In genomic region chr11:130861902-130862552, GRCh38 we compare ENCODE assay signal across 8 cellular contexts. TPM values are rescaled to one million over a fixed set of nuclear protein-coding genes. Genes with fewer than 3 reads are reported as not detected.
A peak's percentile ranks its signal among the peaks of the same experiment; 100 is the strongest.
DNase-seq lines count a peak whose midpoint lies in the region; TF ChIP-seq lines count a peak whose summit lies in the region.

No MANE protein-coding gene starts in this region.

- H3K36me3 Mint-ChIP-seq in CD8-positive, alpha-beta memory T cell, result no peaks in the 10 kb centered on the region
- no peaks in the 10 kb centered on the region for H3K36me3 Mint-ChIP-seq in activated CD4-positive, alpha-beta memory T cell treated with anti-CD3 and anti-CD28 coated beads, Interleukin-2, amount 10 ng/mL, durations not matched to agents 7 days and 5 days (ENCODE audit: low read depth)

- H3K27me3 Mint-ChIP-seq in CD8-positive, alpha-beta memory T cell, result peaks cover 2 to 4% of the 10 kb centered on the region in 2 donors
- H3K27me3 Mint-ChIP-seq in activated CD4-positive, alpha-beta memory T cell treated with anti-CD3 and anti-CD28 coated beads, Interleukin-2, amount 10 ng/mL, durations not matched to agents 7 days and 5 days, result peaks cover 2% of the 10 kb centered on the region

- POLR2A ChIA-PET in CD8-positive, alpha-beta memory T cell (lab: Charles Lee), result interaction anchor here (1.2 kb wide), 1 partner anchor 428 kb away, joined by 3 read pairs; no protein-coding TSS in a partner anchor
- POLR2A ChIA-PET in activated CD4-positive, alpha-beta memory T cell treated with anti-CD3 and anti-CD28 coated beads, Interleukin-2, amount 10 ng/mL, durations not matched to agents 7 days and 5 days (lab: Charles Lee), result interaction anchor here (1.1 to 1.2 kb wide), 2 partner anchors 20 to 430 kb away, joined by 3 to 7 read pairs; no protein-coding TSS in a partner anchor

- no peak overlapping the region for H3K27ac Mint-ChIP-seq in CD8-positive, alpha-beta memory T cell
- no peak overlapping the region for H3K27ac Mint-ChIP-seq in activated CD4-positive, alpha-beta memory T cell treated with anti-CD3 and anti-CD28 coated beads, Interleukin-2, amount 10 ng/mL, durations not matched to agents 7 days and 5 days

- TF ChIP-seq CTCF in GM20000 (IDR thresholded peaks at IDR 0.05; ENCODE audit: extremely low read depth, missing control alignments), result peak; percentile 100

- peaks cover 0 to 8% (median 5%) of the 10 kb centered on the region in 3 donors for H3K4me1 Mint-ChIP-seq in CD8-positive, alpha-beta memory T cell
- H3K4me1 Mint-ChIP-seq in activated CD4-positive, alpha-beta memory T cell treated with anti-CD3 and anti-CD28 coated beads, Interleukin-2, amount 10 ng/mL, durations not matched to agents 7 days and 5 days, result no peaks in the 10 kb centered on the region

- peaks cover 0 to 3% (median 0%) of the 10 kb centered on the region in 5 donors for H3K9me3 Mint-ChIP-seq in CD8-positive, alpha-beta memory T cell
- no peaks in the 10 kb centered on the region for H3K9me3 Mint-ChIP-seq in activated CD4-positive, alpha-beta memory T cell treated with anti-CD3 and anti-CD28 coated beads, Interleukin-2, amount 10 ng/mL, durations not matched to agents 7 days and 5 days

- no peaks in the 10 kb centered on the region for H3K36me3 ChIP-seq in CD8-positive, alpha-beta memory T cell (ENCODE audit: insufficient read depth, low read length)

- no peaks in the 10 kb centered on the region for H3K9me3 ChIP-seq in CD8-positive, alpha-beta memory T cell (ENCODE audit: low read length)

- no peak overlapping the region for H3K27ac ChIP-seq in CD8-positive, alpha-beta memory T cell (ENCODE audit: low read depth, low read length)

- H3K27me3 ChIP-seq in CD8-positive, alpha-beta memory T cell (ENCODE audit: insufficient read depth, low read length, poor library complexity, severe bottlenecking), result no peaks in the 10 kb centered on the region

- no peak overlapping the region for H3K4me3 ChIP-seq in CD8-positive, alpha-beta memory T cell (ENCODE audit: low read length)

- peak; percentile 78 to 90 (median 81) for DNase-seq in CD8-positive, alpha-beta memory T cell
- DNase-seq in GM20000 (ENCODE audit: low spot score) (peak; percentile 75), HPDE6-E6E7 (ENCODE audit: extremely low spot score) (peak; percentile 69), NCI-H82 treated with DMSO at 0.1 percent for 48 hours (lab: John Stamatoyannopoulos, UW; ENCODE audit: unreplicated experiment) (peak; percentile 65), medulla oblongata (ENCODE audit: extremely low spot score) (peak; percentile 98)
- peak; percentile 89 for DNase-seq in activated CD4-positive, alpha-beta memory T cell treated with anti-CD3 and anti-CD28 coated beads, Interleukin-2, amount 10 ng/mL, durations not matched to agents 7 days and 5 days
- DNase-seq in effector CD8-positive, alpha-beta T cell (lab: John Stamatoyannopoulos, UW), result peak; percentile 82
- peak; percentile 57 for DNase-seq in stimulated activated CD8-positive, alpha-beta memory T cell treated with anti-CD3 and anti-CD28 coated beads, Interleukin-12 subunit alpha, Interleukin-12 subunit beta, amount 100 ng/mL, for 4 hours (ENCODE audit: low read depth)

- no peak overlapping the region for H3K4me3 Mint-ChIP-seq in CD8-positive, alpha-beta memory T cell
- no peak overlapping the region for H3K4me3 Mint-ChIP-seq in activated CD4-positive, alpha-beta memory T cell treated with anti-CD3 and anti-CD28 coated beads, Interleukin-2, amount 10 ng/mL, durations not matched to agents 7 days and 5 days

- CTCF ChIA-PET in CD8-positive, alpha-beta memory T cell (lab: Charles Lee), result interaction anchor here (0.6 to 9.2 kb wide), 40 partner anchors 10 to 651 kb away, joined by 3 to 115 read pairs (median 4); partner anchors contain the start of gene SNX19
- CTCF ChIA-PET in activated CD4-positive, alpha-beta memory T cell treated with anti-CD3 and anti-CD28 coated beads, Interleukin-2, amount 10 ng/mL, durations not matched to agents 7 days and 5 days (lab: Charles Lee), result interaction anchor here (0.6 to 8.1 kb wide), 42 partner anchors 8 to 901 kb away, joined by 3 to 226 read pairs (median 4); partner anchors contain the start of genes ADAMTS15 and SNX19

- peaks cover 4% of the 10 kb centered on the region for H3K4me1 ChIP-seq in CD8-positive, alpha-beta memory T cell (ENCODE audit: insufficient read depth, low read length)

RNA-seq across cellular contexts. Expression of gene SNX19, which starts 54.3 kb away (rescaled TPM):
- 10 to 100 TPM; 41.2 to 44.4 TPM for total RNA-seq in CD8-positive, alpha-beta memory T cell
- polyA plus RNA-seq in CD8-positive, alpha-beta memory T cell, result 21.9 TPM
- 10 to 100 TPM; 38.0 to 41.8 TPM for total RNA-seq in activated CD4-positive, alpha-beta memory T cell treated with anti-CD3 and anti-CD28 coated beads, Interleukin-2, amount 10 ng/mL, durations not matched to agents 7 days and 5 days
